In genomic region chr3:116873142-116873541, GRCh38 we compare ENCODE assay signal across 22 cellular contexts.
"Had no signal": no experiment of that assay in that cellular context is flagged by ENCODE, and none has a peak within 500 bp of the region (broad histone marks: within the 10 kb centered on the region; RNA-seq: fewer than 3 reads in every experiment).

No MANE protein-coding gene starts in this region.

- H3K9me3 ChIP-seq: MG63, Peyer's patch had no signal

- H3K4me3 ChIP-seq: MG63, PC-9, Peyer's patch had no signal

- H3K27ac ChIP-seq: HL-60, PC-9, Peyer's patch had no signal

- H2AFZ ChIP-seq: PC-9 had no signal

- H3K4me1 ChIP-seq: Peyer's patch had no signal

- H3K4me2 ChIP-seq: PC-9 had no signal

- DNase-seq: KBM-7, MG63, NCI-H1092, NCI-H1105 treated with DMSO at 0.1 percent for 48 hours, NCI-H1436, NCI-H187, NCI-H2029, NCI-H2081 treated with DMSO at 0.1 percent for 48 hours, NCI-H2171, NCI-H226, NCI-H446, NCI-H510A, NCI-H524 treated with DMSO at 0.1 percent for 48 hours, NCI-H69, NCI-H774, OCI-M1, PC-9, Peyer's patch, SHP77 treated with DMSO at 0.1 percent for 48 hours, T-helper 2 cell had no signal

- ATAC-seq: Right ventricle myocardium inferior had no signal

- H3K27me3 ChIP-seq: MG63, Peyer's patch had no signal

- H3K36me3 ChIP-seq: MG63, Peyer's patch had no signal
